Comparison of ENCODE assay signal across 23 cellular contexts in genomic region chr11:116176484-116177005, GRCh38.
DNase-seq lines count a peak whose midpoint lies in the region; ATAC-seq and TF ChIP-seq lines count a peak whose summit lies in the region.
"Had no signal": no experiment of that assay in that cellular context is flagged by ENCODE, and none has a peak within 500 bp of the region (broad histone marks: within the 10 kb centered on the region; RNA-seq: fewer than 3 reads in every experiment).

No MANE protein-coding gene starts in this region.

- no peak overlapping the region for H3K4me3 ChIP-seq in Jurkat, Clone E6-1 (ENCODE audit: low read length)
- H3K4me3 ChIP-seq in SU-DHL-6 (ENCODE audit: insufficient read depth, low read length, poor library complexity, severe bottlenecking) = no peak overlapping the region
- H3K4me3 ChIP-seq: sigmoid colon, SK-N-MC, thyroid gland had no signal

- no peaks in the 10 kb centered on the region for H3K9me3 ChIP-seq in SU-DHL-6 (ENCODE audit: insufficient read depth, low read length)
- H3K9me3 ChIP-seq: sigmoid colon, thyroid gland had no signal

- H3K9ac ChIP-seq in SU-DHL-6 (ENCODE audit: low read length) = no peak overlapping the region

- H4K20me1 ChIP-seq in SU-DHL-6 (ENCODE audit: low read depth, low read length) = no peaks in the 10 kb centered on the region

- peak overlapping the region; percentile 64 for H3K27ac Mint-ChIP-seq in nephron progenitor cell
- H3K27ac Mint-ChIP-seq: activated naive CD4-positive, alpha-beta T cell treated with anti-CD3 and anti-CD28 coated beads, Interleukin-2, amount 50 U/mL, for 72 hours; CD4-positive, alpha-beta memory T cell; natural killer cell treated with Interleukin-12 subunit alpha and Interleukin-12 subunit beta and Interleukin-15 and Interleukin-18, amount 100 ng/mL, for 72 hours; T-helper 17 cell had no signal

- TF ChIP-seq CTCF in SU-DHL-6 (IDR thresholded peaks at IDR 0.05; ENCODE audit: insufficient read depth, low read length, poor library complexity, severe bottlenecking) (no peak), nephron progenitor cell (IDR thresholded peaks at IDR 0.05) (no peak)

- H3K36me3 Mint-ChIP-seq in nephron progenitor cell (ENCODE audit: low read depth) = no peaks in the 10 kb centered on the region
- H3K36me3 Mint-ChIP-seq: activated naive CD4-positive, alpha-beta T cell treated with anti-CD3 and anti-CD28 coated beads, Interleukin-2, amount 50 U/mL, for 72 hours; CD4-positive, alpha-beta memory T cell; natural killer cell treated with Interleukin-12 subunit alpha and Interleukin-12 subunit beta and Interleukin-15 and Interleukin-18, amount 100 ng/mL, for 72 hours had no signal

- H2AFZ ChIP-seq in SU-DHL-6 (ENCODE audit: low read depth, low read length, severe bottlenecking) = peak overlapping the region; percentile 10

- H3K4me3 Mint-ChIP-seq in nephron progenitor cell = no peak overlapping the region
- H3K4me3 Mint-ChIP-seq: CD4-positive, alpha-beta memory T cell; natural killer cell treated with Interleukin-12 subunit alpha and Interleukin-12 subunit beta and Interleukin-15 and Interleukin-18, amount 100 ng/mL, for 72 hours; stimulated activated naive CD8-positive, alpha-beta T cell treated with anti-CD3 and anti-CD28 coated beads, Interleukin-15, amount 100 ng/mL, for 72 hours; T-helper 17 cell had no signal

- no peaks in the 10 kb centered on the region for H3K9me2 ChIP-seq in SU-DHL-6 (replicated peaks; ENCODE audit: insufficient read depth, low read length)

- no peaks in the 10 kb centered on the region for H3F3A ChIP-seq in SU-DHL-6 (ENCODE audit: insufficient read depth)

- peak; percentile 89 for DNase-seq in DMS53 (lab: John Stamatoyannopoulos, UW)
- peak; percentile 8 for DNase-seq in Jurkat, Clone E6-1 (ENCODE audit: low read depth, low spot score)
- DNase-seq in nephron progenitor cell = no peak
- DNase-seq in NCI-H446 treated with DMSO at 0.1 percent for 48 hours (lab: John Stamatoyannopoulos, UW) = no peak
- DNase-seq: activated CD8-positive, alpha-beta memory T cell treated with anti-CD3 and anti-CD28 coated beads, Interleukin-2, amount 50 U/mL, for 4 hours; aorta; CD4-positive, alpha-beta memory T cell; central memory CD4-positive, alpha-beta T cell; dermis blood vessel endothelial cell; GDM1; H7; kidney; NCI-H187; sigmoid colon; stimulated activated naive CD8-positive, alpha-beta T cell treated with anti-CD3 and anti-CD28 coated beads, Interleukin-15, amount 100 ng/mL, for 72 hours; T-helper 17 cell; thyroid gland had no signal

- no peak overlapping the region for H3K27ac ChIP-seq in SU-DHL-6 (ENCODE audit: low read depth, low read length)
- H3K27ac ChIP-seq: sigmoid colon, SK-N-MC, thyroid gland had no signal

- H3K27me3 ChIP-seq in SU-DHL-6 (ENCODE audit: low read length) = no peaks in the 10 kb centered on the region
- H3K27me3 ChIP-seq: thyroid gland had no signal

- H3K9me3 Mint-ChIP-seq in nephron progenitor cell = no peaks in the 10 kb centered on the region
- H3K9me3 Mint-ChIP-seq: activated naive CD4-positive, alpha-beta T cell treated with anti-CD3 and anti-CD28 coated beads, Interleukin-2, amount 50 U/mL, for 72 hours; natural killer cell treated with Interleukin-12 subunit alpha and Interleukin-12 subunit beta and Interleukin-15 and Interleukin-18, amount 100 ng/mL, for 72 hours; stimulated activated naive CD8-positive, alpha-beta T cell treated with anti-CD3 and anti-CD28 coated beads, Interleukin-15, amount 100 ng/mL, for 72 hours had no signal

- no peaks in the 10 kb centered on the region for H3K79me2 ChIP-seq in SU-DHL-6 (ENCODE audit: insufficient read depth, low read length)

- peaks cover 84% of the 10 kb centered on the region for H3K4me1 Mint-ChIP-seq in nephron progenitor cell

- no peak for ATAC-seq in GM21447 (IDR thresholded peaks at IDR 0.05; ENCODE audit: unreplicated experiment)
- ATAC-seq in HG03095 (IDR thresholded peaks at IDR 0.05; ENCODE audit: unreplicated experiment) = no peak
- ATAC-seq: activated naive CD4-positive, alpha-beta T cell treated with anti-CD3 and anti-CD28 coated beads, Interleukin-2, amount 50 U/mL, for 72 hours; natural killer cell treated with Interleukin-12 subunit alpha and Interleukin-12 subunit beta and Interleukin-15 and Interleukin-18, amount 100 ng/mL, for 72 hours; stimulated activated naive CD8-positive, alpha-beta T cell treated with anti-CD3 and anti-CD28 coated beads, Interleukin-15, amount 100 ng/mL, for 72 hours; T-helper 17 cell had no signal

- H3K4me2 ChIP-seq in SU-DHL-6 (ENCODE audit: low read depth, low read length, poor library complexity, severe bottlenecking) = no peak overlapping the region

- H3K36me3 ChIP-seq in SU-DHL-6 (ENCODE audit: low read length) = no peaks in the 10 kb centered on the region
- H3K36me3 ChIP-seq: sigmoid colon, thyroid gland had no signal

- no peaks in the 10 kb centered on the region for H3K27me3 Mint-ChIP-seq in nephron progenitor cell (ENCODE audit: low read depth, poor library complexity)

Comparison
In these comparisons a context has a peak if more than half of its experiments do, and no peak if none do; other contexts are left out.
1. DNase-seq: peak in DMS53 (single experiment) and Jurkat, Clone E6-1 (single experiment); none in nephron progenitor cell (single experiment) and NCI-H446 treated with DMSO at 0.1 percent for 48 hours (single experiment).